3 cellular contexts compared by ENCODE assay signal in genomic region chr10:73796035-73796434, GRCh38.
TF ChIP-seq lines count a peak whose summit lies in the region.

No MANE protein-coding gene starts in this region.

TF ChIP-seq in HEK293, 187 proteins besides CTCF, POLR2A, EP300 and RAD21:
- TF ChIP-seq ZNF121 (tag by site-specific recombination; IDR thresholded peaks at IDR 0.05), result peak; percentile 85

TF ChIP-seq in WTC11, 78 proteins besides CTCF, POLR2A, EP300 and RAD21:
- TF ChIP-seq ZNF121 (CRISPR knock-in tag; IDR thresholded peaks at IDR 0.05), result peak; percentile 6; the same call in 1 of the 2 replicates

TF ChIP-seq in K562, 482 proteins besides CTCF, POLR2A, EP300 and RAD21:
- TF ChIP-seq ZNF121 (CRISPR knock-in tag; conservative IDR thresholded peaks at IDR 0.05), result peak; percentile 81
TF ChIP-seq in K562: peak in this region for 1; not testable (repeated sequence) for 481.
